ENCODE assay signal across 1 cellular context in genomic region chr2:73069041-73069854, GRCh38.
TF ChIP-seq lines count a peak whose summit lies in the region.

No MANE protein-coding gene starts in this region.

TF ChIP-seq in H1, 55 proteins besides CTCF, POLR2A, EP300 and RAD21 (continued from another document):
- TF ChIP-seq ATF2 (IDR thresholded peaks at IDR 0.05; ENCODE audit: low read length) (no peak), NRF1 (IDR thresholded peaks at IDR 0.05; ENCODE audit: low read depth, low read length) (no peak)
